Comparison of ENCODE assay signal across 18 cellular contexts in genomic region chr11:16862733-16863132, GRCh38.
DNase-seq lines count a peak whose midpoint lies in the region; ATAC-seq, FAIRE-seq and TF ChIP-seq lines count a peak whose summit lies in the region.
"Had no signal": no experiment of that assay in that cellular context is flagged by ENCODE, and none has a peak within 500 bp of the region (broad histone marks: within the 10 kb centered on the region; RNA-seq: fewer than 3 reads in every experiment).

No MANE protein-coding gene starts in this region.

- TF ChIP-seq POLR2A in K562 (conservative IDR thresholded peaks at IDR 0.05), result no peak
- no peak for TF ChIP-seq POLR2A in GM18505 (IDR thresholded peaks at IDR 0.05; ENCODE audit: borderline replicate concordance, extremely low read depth, insufficient read depth, insufficient read length)

- H3K27me3 Mint-ChIP-seq in activated CD4-positive, alpha-beta T cell treated with anti-CD3 and anti-CD28 coated beads, Interleukin-2, amount 10 ng/mL, durations not matched to agents 24 days and 14 days, result no peaks in the 10 kb centered on the region

- ATAC-seq in K562 (no peak), GM18505 (IDR thresholded peaks at IDR 0.05; ENCODE audit: unreplicated experiment) (no peak), GM21367 (IDR thresholded peaks at IDR 0.05; ENCODE audit: unreplicated experiment) (no peak)
- ATAC-seq: left lung, PC-3 had no signal

- H2BK5ac ChIP-seq in trophoblast cell (ENCODE audit: low read depth, low read length, poor library complexity), result peak overlapping the region; percentile 42

- in situ Hi-C loops in KBM-7 (cut with MboI; ENCODE audit: low pct_unique_long_range_greater_than_20kb, low sequenced_read_pairs) (no loop called here), K562 (cut with MboI) (no loop called here)

- H3K23ac ChIP-seq in trophoblast cell (ENCODE audit: low read length), result no peak overlapping the region

- H3K4ac ChIP-seq in trophoblast cell (ENCODE audit: low read depth, low read length), result peak overlapping the region; percentile 30

- peaks cover 8% of the 10 kb centered on the region for H3K9me3 Mint-ChIP-seq in activated CD4-positive, alpha-beta T cell treated with anti-CD3 and anti-CD28 coated beads, Interleukin-2, amount 10 ng/mL, durations not matched to agents 24 days and 14 days
- H3K9me3 Mint-ChIP-seq: T-helper 2 cell treated with Interferon-gamma antibody and Interleukin-4, amounts not matched to agents 5 μg/mL and 100 μg/mL, for 36 hours had no signal

- no peaks in the 10 kb centered on the region for H3K36me3 ChIP-seq in K562 (ENCODE audit: control insufficient read depth, insufficient read depth, low read length)
- peaks cover 1 to 3% of the 10 kb centered on the region in 2 experiments for H3K36me3 ChIP-seq in trophoblast cell (ENCODE audit: control insufficient read depth in 1 of 2, insufficient read depth in 2 of 2, low read length in 2 of 2)
- H3K36me3 ChIP-seq: adrenal gland, left lung, MG63, SJSA1, thoracic aorta had no signal

- peaks cover 13% of the 10 kb centered on the region for H3K36me3 Mint-ChIP-seq in activated CD4-positive, alpha-beta T cell treated with anti-CD3 and anti-CD28 coated beads, Interleukin-2, amount 10 ng/mL, durations not matched to agents 24 days and 14 days (ENCODE audit: low read depth)

- peak overlapping the region; percentile 67 for H4K91ac ChIP-seq in trophoblast cell (ENCODE audit: low read depth, low read length)

- no peak for TF ChIP-seq EP300 in K562 (IDR thresholded peaks at IDR 0.05; ENCODE audit: low read length)

- H3K79me1 ChIP-seq in trophoblast cell (ENCODE audit: low read length), result peaks cover 32% of the 10 kb centered on the region

- H3K9ac ChIP-seq in K562 (ENCODE audit: insufficient read depth in 1 of 2, low read depth in 2 of 2, low read length in 2 of 2) (no peak overlapping the region), trophoblast cell (ENCODE audit: low read length) (no peak overlapping the region)

- peak overlapping the region; percentile 83 for H2AK5ac ChIP-seq in trophoblast cell (ENCODE audit: low read length)

- peak overlapping the region; percentile 46 for H2BK12ac ChIP-seq in trophoblast cell (ENCODE audit: low read length)

- H2AFZ ChIP-seq in K562 (ENCODE audit: low read depth, low read length), result no peak overlapping the region
- H2AFZ ChIP-seq in trophoblast cell (ENCODE audit: insufficient read depth, low read length, poor library complexity), result no peak overlapping the region

- no peaks in the 10 kb centered on the region for H3K9me1 ChIP-seq in K562 (ENCODE audit: control insufficient read depth, insufficient read depth, low read length)

- H4K12ac ChIP-seq in trophoblast cell (ENCODE audit: low read depth, low read length), result no peak overlapping the region

- POLR2A ChIA-PET in K562 (lab: Yijun Ruan, JAX) (interaction anchor here (1.2 kb wide), 1 partner anchor 9 kb away, joined by 5 read pairs; no protein-coding TSS in a partner anchor), RWPE1 (lab: Yijun Ruan, JAX; ENCODE audit: low non-redundant PET) (no interaction called here)

- peak overlapping the region; percentile 33 for H3K14ac ChIP-seq in trophoblast cell (ENCODE audit: low read length)

- peaks cover 1 to 16% of the 10 kb centered on the region in 2 experiments; a peak in 3 of 5 replicates for H3K4me1 ChIP-seq in K562 (replicated peaks in 1 of 2; ENCODE audit: control insufficient read depth in 2 of 2, insufficient read depth in 2 of 2, low read length in 2 of 2)
- peaks cover 31 to 38% of the 10 kb centered on the region in 2 experiments for H3K4me1 ChIP-seq in trophoblast cell (ENCODE audit: control insufficient read depth in 1 of 2, insufficient read depth in 2 of 2, low read length in 2 of 2)
- H3K4me1 ChIP-seq: adrenal gland, left lung, SJSA1 had no signal

- H3K27ac Mint-ChIP-seq in activated CD4-positive, alpha-beta T cell treated with anti-CD3 and anti-CD28 coated beads, Interleukin-2, amount 10 ng/mL, durations not matched to agents 24 days and 14 days, result no peak overlapping the region
- H3K27ac Mint-ChIP-seq: T-helper 2 cell treated with Interferon-gamma antibody and Interleukin-4, amounts not matched to agents 5 μg/mL and 100 μg/mL, for 36 hours had no signal

- TF ChIP-seq CTCF in K562 (IDR thresholded peaks at IDR 0.05 in 2 of 3, conservative IDR thresholded peaks at IDR 0.05 in 1 of 3; ENCODE audit: insufficient read depth in 2 of 3, low read depth in 1 of 3, low read length in 3 of 3), result no peak
- TF ChIP-seq CTCF in RWPE1 (conservative IDR thresholded peaks at IDR 0.05; ENCODE audit: low read depth), result no peak

- no peak for TF ChIP-seq RAD21 in K562 (CRISPR knock-in tag; conservative IDR thresholded peaks at IDR 0.05 in 1 of 2, IDR thresholded peaks at IDR 0.05 in 1 of 2)

- BruUV-seq in K562 (replicated peaks; lab: Mats Ljungman, UMichigan), result no TSS peak

- intact Hi-C loops in activated CD4-positive, alpha-beta T cell treated with anti-CD3 and anti-CD28 coated beads, Interleukin-2, amount 10 ng/mL, durations not matched to agents 24 days and 14 days (cut with micrococcal nuclease), result loop anchor here (5.0 kb wide), 1 partner anchor 40 kb away; no protein-coding TSS in a partner anchor
- intact Hi-C loops in K562 (cut with micrococcal nuclease), result no loop called here

- CTCF ChIA-PET in K562 (lab: Yijun Ruan, JAX; ENCODE audit: low intra/inter-chr PET ratio) (no interaction called here), RWPE1 (lab: Yijun Ruan, JAX) (no interaction called here)

- no peak overlapping the region for H3K4me3 ChIP-seq in K562
- H3K4me3 ChIP-seq in trophoblast cell (ENCODE audit: low read depth, low read length), result peak overlapping the region; percentile 32
- H3K4me3 ChIP-seq: adrenal gland, left lung, MG63, SJSA1, thoracic aorta had no signal

- no peak for FAIRE-seq in K562 (lab: Jason Lieb, UNC)

- peaks cover 0 to 3% of the 10 kb centered on the region in 2 experiments; a peak in 1 of 5 replicates for H3K27me3 ChIP-seq in K562 (ENCODE audit: control insufficient read depth in 2 of 2, insufficient read depth in 2 of 2, low read length in 2 of 2)
- H3K27me3 ChIP-seq in trophoblast cell (ENCODE audit: insufficient read depth, low read length), result no peaks in the 10 kb centered on the region
- H3K27me3 ChIP-seq: adrenal gland, left lung, MG63 had no signal

- DNase-seq in activated CD4-positive, alpha-beta T cell treated with anti-CD3 and anti-CD28 coated beads, Interleukin-2, amount 10 ng/mL, durations not matched to agents 24 days and 14 days, result no peak
- no peak for DNase-seq in activated CD4-positive, alpha-beta T cell treated with anti-CD3 and anti-CD28 coated beads, Interleukin-2, amount 50 U/mL, for 1 hour
- peak; percentile 17 for DNase-seq in KBM-7
- peak in 1 of 4 experiments; percentile 18 for DNase-seq in K562 (ENCODE audit: extremely low read depth in 1 of 4, low spot score in 3 of 4)
- DNase-seq in trophoblast cell, result peak; percentile 90 to 98
- DNase-seq in RWPE1 (ENCODE audit: low spot score), result no peak
- DNase-seq: adrenal gland; left lung; MG63; NCI-H2081; NCI-H526 treated with DMSO at 0.1 percent for 48 hours; PC-3; stimulated activated CD4-positive, alpha-beta T cell treated with anti-CD3 and anti-CD28 coated beads, Interleukin-12 subunit alpha, Interleukin-12 subunit beta, amount 100 ng/mL, for 4 hours had no signal

- H3K4me3 Mint-ChIP-seq in activated CD4-positive, alpha-beta T cell treated with anti-CD3 and anti-CD28 coated beads, Interleukin-2, amount 10 ng/mL, durations not matched to agents 24 days and 14 days, result peak overlapping the region; percentile 6
- H3K4me3 Mint-ChIP-seq: T-helper 2 cell treated with Interferon-gamma antibody and Interleukin-4, amounts not matched to agents 5 μg/mL and 100 μg/mL, for 36 hours had no signal

- no peak overlapping the region for H3K18ac ChIP-seq in trophoblast cell (ENCODE audit: low read length)

- H3K27ac ChIP-seq in K562 (ENCODE audit: extremely low read depth, low read depth, low read length), result no peak overlapping the region
- H3K27ac ChIP-seq in trophoblast cell (ENCODE audit: low read depth, low read length), result peak overlapping the region; percentile 63
- H3K27ac ChIP-seq in RWPE1, result no peak overlapping the region
- H3K27ac ChIP-seq: adrenal gland, left lung, SJSA1, thoracic aorta had no signal

- H4K20me1 ChIP-seq in K562 (replicated peaks; ENCODE audit: control insufficient read depth, insufficient read depth, low read length), result no peaks in the 10 kb centered on the region

- 31% methylated on average over 3 of the region's 3 CpGs for WGBS in K562 (ENCODE audit: insufficient coverage, low coverage, missing lambda C conversion rate)
- WGBS in trophoblast cell (ENCODE audit: extremely low coverage, insufficient coverage, insufficient read length), result no CpG with 5 or more reads among the region's 3 CpGs

- no peaks in the 10 kb centered on the region; the same call in 1 of the 2 replicates for H3K9me3 ChIP-seq in K562 (replicated peaks; ENCODE audit: control insufficient read depth, insufficient read depth, low read depth, low read length)
- no peaks in the 10 kb centered on the region for H3K9me3 ChIP-seq in trophoblast cell (ENCODE audit: insufficient read depth, low read depth, low read length)
- H3K9me3 ChIP-seq: adrenal gland, left lung, MG63, SJSA1, thoracic aorta had no signal

- no peak overlapping the region for H2BK120ac ChIP-seq in trophoblast cell (ENCODE audit: insufficient read depth, low read length, poor library complexity)

- H3K4me2 ChIP-seq in K562 (ENCODE audit: insufficient read depth, low read length), result no peak overlapping the region
- peak overlapping the region; percentile 52 for H3K4me2 ChIP-seq in trophoblast cell (ENCODE audit: low read length)

- H3K4me1 Mint-ChIP-seq in activated CD4-positive, alpha-beta T cell treated with anti-CD3 and anti-CD28 coated beads, Interleukin-2, amount 10 ng/mL, durations not matched to agents 24 days and 14 days, result peaks cover 25% of the 10 kb centered on the region

- H3K79me2 ChIP-seq in K562 (ENCODE audit: control insufficient read depth, insufficient read depth, low read length), result no peaks in the 10 kb centered on the region
- peaks cover 12% of the 10 kb centered on the region for H3K79me2 ChIP-seq in trophoblast cell (ENCODE audit: control insufficient read depth, insufficient read depth, low read length, poor library complexity)

- peak overlapping the region; percentile 42 for H4K8ac ChIP-seq in trophoblast cell (ENCODE audit: low read depth, low read length)

TF ChIP-seq in K562, 482 proteins besides CTCF, POLR2A, EP300 and RAD21 (continues in another document):
- TF ChIP-seq PKNOX1 (IDR thresholded peaks at IDR 0.05), result no peak
- no peak for TF ChIP-seq ZNF76 (CRISPR knock-in tag; IDR thresholded peaks at IDR 0.05; ENCODE audit: borderline replicate concordance)
- TF ChIP-seq TCF7L2 (IDR thresholded peaks at IDR 0.05; ENCODE audit: low read depth, low read length), result no peak
- TF ChIP-seq RFX1 (IDR thresholded peaks at IDR 0.05), result peak; percentile 75

Comparison
In these comparisons a context has a peak if more than half of its experiments do, and no peak if none do; other contexts are left out.
1. DNase-seq: peak in KBM-7 (single experiment) and trophoblast cell (2 of 2); none in activated CD4-positive, alpha-beta T cell treated with anti-CD3 and anti-CD28 coated beads, Interleukin-2, amount 10 ng/mL, durations not matched to agents 24 days and 14 days (single experiment), activated CD4-positive, alpha-beta T cell treated with anti-CD3 and anti-CD28 coated beads, Interleukin-2, amount 50 U/mL, for 1 hour (single experiment) and RWPE1 (single experiment).